Comparison of ENCODE assay signal across 17 cellular contexts in genomic region chr18:470661-471501, GRCh38. TPM values are rescaled to one million over a fixed set of nuclear protein-coding genes. Genes with fewer than 3 reads are reported as not detected.
DNase-seq lines count a peak whose midpoint lies in the region; ATAC-seq and TF ChIP-seq lines count a peak whose summit lies in the region.
"Had no signal": no experiment of that assay in that cellular context is flagged by ENCODE, and none has a peak within 500 bp of the region (broad histone marks: within the 10 kb centered on the region; RNA-seq: fewer than 3 reads in every experiment).

No MANE protein-coding gene starts in this region.

- no peak for ATAC-seq in omental fat pad (ENCODE audit: low FRiP score)
- no peak for ATAC-seq in HG03432 (IDR thresholded peaks at IDR 0.05; ENCODE audit: unreplicated experiment)
- ATAC-seq: activated naive CD8-positive, alpha-beta T cell treated with anti-CD3 and anti-CD28 coated beads, Interleukin-2, amount 50 U/mL, for 24 hours; WTC11 had no signal

- H3K4me2 ChIP-seq in neuronal stem cell (ENCODE audit: insufficient read depth, low read length, poor library complexity, severe bottlenecking), result no peak overlapping the region

- no peaks in the 10 kb centered on the region for H3K36me3 Mint-ChIP-seq in HFFc6 (ENCODE audit: low read depth)
- H3K36me3 Mint-ChIP-seq: WTC11 had no signal

- H3K4me1 ChIP-seq in A673 (ENCODE audit: insufficient read depth, low read length, poor library complexity, severe bottlenecking), result peaks cover 7% of the 10 kb centered on the region
- peaks cover 45% of the 10 kb centered on the region for H3K4me1 ChIP-seq in SJSA1 (replicated peaks)
- peaks cover 0 to 2% of the 10 kb centered on the region in 2 donors for H3K4me1 ChIP-seq in neuronal stem cell (ENCODE audit: control insufficient read depth in 2 of 2, insufficient read depth in 1 of 2, low read depth in 1 of 2, low read length in 2 of 2)
- H3K4me1 ChIP-seq: uterus had no signal

- H3K27ac ChIP-seq in A673 (ENCODE audit: low read depth, low read length, poor library complexity, severe bottlenecking), result no peak overlapping the region
- H3K27ac ChIP-seq in SJSA1, result 0 out of 2 replicates have a peak overlapping the region, but pooled peaks have one; percentile 22
- no peak overlapping the region for H3K27ac ChIP-seq in neuronal stem cell (replicated peaks; ENCODE audit: low read length)

- H3K14ac ChIP-seq in neuronal stem cell (ENCODE audit: low read length), result no peak overlapping the region

- H2BK5ac ChIP-seq in neuronal stem cell (ENCODE audit: low read length), result no peak overlapping the region

- H3K9me3 Mint-ChIP-seq in HFFc6, result no peaks in the 10 kb centered on the region
- H3K9me3 Mint-ChIP-seq: activated naive CD8-positive, alpha-beta T cell treated with anti-CD3 and anti-CD28 coated beads, Interleukin-2, amount 50 U/mL, for 24 hours; WTC11 had no signal

- H2BK12ac ChIP-seq in neuronal stem cell (ENCODE audit: low read length), result no peak overlapping the region

- H3K9ac ChIP-seq in neuronal stem cell (ENCODE audit: low read depth, low read length, poor library complexity), result no peak overlapping the region

- H3K4me3 Mint-ChIP-seq in HFFc6, result no peak overlapping the region
- H3K4me3 Mint-ChIP-seq: activated naive CD8-positive, alpha-beta T cell treated with anti-CD3 and anti-CD28 coated beads, Interleukin-2, amount 50 U/mL, for 24 hours; WTC11 had no signal

- H3K36me3 ChIP-seq in A673 (ENCODE audit: insufficient read depth, low read length, poor library complexity, severe bottlenecking) (no peaks in the 10 kb centered on the region), SJSA1 (no peaks in the 10 kb centered on the region; the same call in 1 of the 2 replicates), neuronal stem cell (replicated peaks in 1 of 2; ENCODE audit: control insufficient read depth in 2 of 2, insufficient read depth in 2 of 2, low read length in 2 of 2) (no peaks in the 10 kb centered on the region)
- H3K36me3 ChIP-seq: uterus had no signal

- no TSS peak for BruUV-seq in A673 (replicated peaks; lab: Mats Ljungman, UMichigan)

- H3K9me3 ChIP-seq in A673 (ENCODE audit: low read depth, low read length, poor library complexity, severe bottlenecking), result no peaks in the 10 kb centered on the region
- H3K9me3 ChIP-seq in SJSA1 (replicated peaks), result no peaks in the 10 kb centered on the region
- H3K9me3 ChIP-seq in neuronal stem cell (replicated peaks in 1 of 2; ENCODE audit: control insufficient read depth in 2 of 2, insufficient read depth in 1 of 2, low read depth in 1 of 2, low read length in 2 of 2), result no peaks in the 10 kb centered on the region
- H3K9me3 ChIP-seq: uterus had no signal

- DNase-seq in A673 (ENCODE audit: low spot score) (peak; percentile 33), HFFc6 (peak; percentile 19), SJSA1 (ENCODE audit: low read depth in 1 of 2, low spot score in 2 of 2) (no peak), fibroblast of the aortic adventitia (ENCODE audit: low read depth) (peak; percentile 90), omental fat pad (ENCODE audit: low spot score) (no peak), islet precursor cell (no peak), neuronal stem cell (ENCODE audit: low spot score) (no peak)
- DNase-seq: activated naive CD8-positive, alpha-beta T cell treated with anti-CD3 and anti-CD28 coated beads, Interleukin-2, amount 50 U/mL, for 24 hours; DMS53; GOT3; NCI-H1436 treated with DMSO at 0.1 percent for 48 hours; NCI-H526 treated with DMSO at 0.1 percent for 48 hours; occipital lobe; SHP77; uterus had no signal

- H3K4me1 Mint-ChIP-seq in HFFc6 (ENCODE audit: low read depth), result peaks cover 33% of the 10 kb centered on the region
- H3K4me1 Mint-ChIP-seq: activated naive CD8-positive, alpha-beta T cell treated with anti-CD3 and anti-CD28 coated beads, Interleukin-2, amount 50 U/mL, for 24 hours had no signal

- H3K27ac Mint-ChIP-seq in HFFc6, result no peak overlapping the region
- H3K27ac Mint-ChIP-seq: activated naive CD8-positive, alpha-beta T cell treated with anti-CD3 and anti-CD28 coated beads, Interleukin-2, amount 50 U/mL, for 24 hours; WTC11 had no signal

- CTCF ChIA-PET in A673 (lab: Charles Lee), result interaction anchor here (0.6 kb wide), 1 partner anchor 171 kb away, joined by 4 read pairs; no protein-coding TSS in a partner anchor

- intact Hi-C loops in A673 (cut with micrococcal nuclease; ENCODE audit: unreplicated experiment), result no loop called here

- WGBS in neuronal stem cell (ENCODE audit: extremely low coverage in 2 of 2, insufficient read length in 2 of 2, insufficient replicate concordance in 1 of 2), 2 donors, result no CpG with 5 or more reads among the region's 5 CpGs

- no peak overlapping the region for H3K23ac ChIP-seq in neuronal stem cell (ENCODE audit: low read depth, low read length, poor library complexity)

- no peak overlapping the region for H2BK15ac ChIP-seq in neuronal stem cell (ENCODE audit: low read length)

- H3K27me3 ChIP-seq in A673 (replicated peaks; ENCODE audit: insufficient read depth, low read depth, low read length, poor library complexity) (no peaks in the 10 kb centered on the region), SJSA1 (replicated peaks) (no peaks in the 10 kb centered on the region; the same call in 1 of the 2 replicates), neuronal stem cell (ENCODE audit: control insufficient read depth in 3 of 3, insufficient read depth in 3 of 3, low read depth in 1 of 3, low read length in 3 of 3) (peaks cover 0 to 2% (median 0%) of the 10 kb centered on the region in 3 experiments)
- H3K27me3 ChIP-seq: uterus had no signal

- peaks cover 19% of the 10 kb centered on the region for H3K27me3 Mint-ChIP-seq in HFFc6 (ENCODE audit: insufficient read depth)

- POLR2A ChIA-PET in A673 (lab: Charles Lee; ENCODE audit: low non-redundant PET), result no interaction called here

- H3K18ac ChIP-seq in neuronal stem cell (ENCODE audit: low read length), result no peak overlapping the region

- H2AK5ac ChIP-seq in neuronal stem cell (ENCODE audit: low read depth, low read length), result no peak overlapping the region

- no peak overlapping the region for H4K91ac ChIP-seq in neuronal stem cell (ENCODE audit: low read depth, low read length, poor library complexity)

- no peak for TF ChIP-seq CTCF in A673 (conservative IDR thresholded peaks at IDR 0.05; ENCODE audit: low read depth, low read length)
- TF ChIP-seq CTCF in HFFc6 (IDR thresholded peaks at IDR 0.05), result no peak
- TF ChIP-seq CTCF in fibroblast of the aortic adventitia (IDR thresholded peaks at IDR 0.05; ENCODE audit: insufficient read depth, low read length), result no peak
- TF ChIP-seq CTCF in omental fat pad (IDR thresholded peaks at IDR 0.05), result no peak

- H4K8ac ChIP-seq in neuronal stem cell (ENCODE audit: low read depth, low read length), result no peak overlapping the region

- no peak overlapping the region for H2AFZ ChIP-seq in neuronal stem cell (ENCODE audit: low read length)

- H3K4ac ChIP-seq in neuronal stem cell (ENCODE audit: low read length), result no peak overlapping the region

- no peak overlapping the region for H2BK120ac ChIP-seq in neuronal stem cell (ENCODE audit: low read depth, low read length)

- H3K4me3 ChIP-seq in A673 (ENCODE audit: low read depth, low read length, poor library complexity, severe bottlenecking) (no peak overlapping the region), SJSA1 (no peak overlapping the region), fibroblast of the aortic adventitia (ENCODE audit: low read depth, low read length) (no peak overlapping the region), neuronal stem cell (ENCODE audit: low read length in 2 of 2) (no peak overlapping the region)
- H3K4me3 ChIP-seq: uterus had no signal

- no peaks in the 10 kb centered on the region for H3K79me1 ChIP-seq in neuronal stem cell (ENCODE audit: low read depth, low read length)

RNA-seq across cellular contexts. Expression of gene COLEC12, which starts 29.6 kb away (rescaled TPM):
- total RNA-seq in A673 (2021), result 0.86 and 1.5 TPM in 2 replicates
- under 1 TPM in 5 of 6 experiments, not detected in 1; 0.05 to 0.21 (median 0.15) TPM for total RNA-seq in HFFc6 (2021; fragmentation: NEBNext Ultra II Directional; extraction: Animal tissue kit (Norgen Biotek cat#: 25700))
- 58.8 and 111 TPM in 2 replicates for total RNA-seq in SJSA1 (2014; rRNA removed; shearing (Covaris generic))
- 63.9 and 109 TPM in 2 replicates for total RNA-seq in fibroblast of the aortic adventitia (ENCODE audit: low replicate concordance)
- total RNA-seq in omental fat pad, result 10 to 100 TPM; 25.3 to 54.8 (median 42.7) TPM
- polyA plus RNA-seq in neuronal stem cell (2013, experiment 1 of 2), result 1.0 TPM
- 1.1 TPM for polyA plus RNA-seq in neuronal stem cell (2013, experiment 2 of 2)

Comparison
In these comparisons a context has a peak if more than half of its experiments do, and no peak if none do; other contexts are left out.
1. DNase-seq: peak in A673 (single experiment), HFFc6 (single experiment) and fibroblast of the aortic adventitia (single experiment); none in SJSA1 (0 of 2), omental fat pad (single experiment), islet precursor cell (single experiment) and neuronal stem cell (single experiment).
2. RNA of gene COLEC12, which starts 29.6 kb away (total RNA-seq): 58.8 to 111 TPM in SJSA1, 63.9 to 109 TPM in fibroblast of the aortic adventitia and 25.3 to 54.8 TPM in omental fat pad; 0.86 to 1.5 TPM in A673 and 0.05 to 0.21 TPM in HFFc6; every median in the first group is over 10 times any median in the second.